Comparison of ENCODE assay signal across 8 cellular contexts in the genomic region with DNA sequence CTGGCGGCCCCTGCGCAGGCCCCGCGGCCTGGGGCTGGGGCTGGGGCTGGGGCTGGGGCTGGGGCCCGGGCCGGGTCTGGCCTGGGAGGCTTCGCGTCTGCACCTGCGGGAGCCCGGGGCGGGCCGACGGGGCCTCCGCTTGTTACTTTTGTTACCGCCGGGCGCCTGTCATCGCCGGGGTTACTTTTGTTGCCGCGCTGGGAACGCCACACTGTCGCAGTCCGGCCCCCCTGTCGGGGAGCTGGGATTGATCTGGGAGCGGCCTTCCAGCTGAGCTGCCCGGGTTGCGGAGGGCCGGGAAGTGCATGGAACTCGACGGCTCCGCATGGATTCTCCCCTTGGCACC. TPM values are rescaled to one million over a fixed set of nuclear protein-coding genes. Genes with fewer than 3 reads are reported as not detected.
DNase-seq lines count a peak whose midpoint lies in the region; ATAC-seq, FAIRE-seq and TF ChIP-seq lines count a peak whose summit lies in the region.

No MANE protein-coding gene starts in this region.

- no peaks in the 10 kb centered on the region for H3K4me1 ChIP-seq in prostate gland (replicated peaks)

- no peaks in the 10 kb centered on the region for H3K27me3 ChIP-seq in prostate gland (replicated peaks; ENCODE audit: insufficient read depth)

- no peak for FAIRE-seq in GM12892 (lab: Jason Lieb, UNC)

- H3K27ac ChIP-seq in prostate gland, result peak overlapping the region; percentile 89 to 91

- no peaks in the 10 kb centered on the region for H3K9me3 ChIP-seq in T-helper 17 cell (ENCODE audit: control insufficient read depth, low read length, poor library complexity, severe bottlenecking)
- no peaks in the 10 kb centered on the region for H3K9me3 ChIP-seq in prostate gland

- H3K4me3 Mint-ChIP-seq in T-helper 17 cell, result peak overlapping the region; percentile 89

- H3K36me3 Mint-ChIP-seq in T-helper 17 cell (ENCODE audit: low read depth), result no peaks in the 10 kb centered on the region

- H3K4me1 Mint-ChIP-seq in T-helper 17 cell, result peaks cover 19% of the 10 kb centered on the region

- TF ChIP-seq CTCF in foreskin fibroblast (IDR thresholded peaks at IDR 0.05; ENCODE audit: low read depth, low read length), result no peak
- no peak for TF ChIP-seq CTCF in prostate gland (IDR thresholded peaks at IDR 0.05)

- no peak for TF ChIP-seq POLR2A in prostate gland (IDR thresholded peaks at IDR 0.05)
- no peak for TF ChIP-seq POLR2A in GM12892 (IDR thresholded peaks at IDR 0.05; ENCODE audit: low read depth, low read length)

- H3K36me3 ChIP-seq in prostate gland, result peaks cover 0 to 26% of the 10 kb centered on the region in 2 donors

- ATAC-seq in T-helper 17 cell, result peak; percentile 42
- ATAC-seq in GM18520 (IDR thresholded peaks at IDR 0.05; ENCODE audit: unreplicated experiment), result no peak

- DNase-seq in stimulated activated CD4-positive, alpha-beta T cell treated with anti-CD3 and anti-CD28 coated beads, Interleukin-4, amount 100 ng/mL, for 24 hours, result peak; percentile 40
- no peak for DNase-seq in stimulated activated CD4-positive, alpha-beta T cell treated with anti-CD3 and anti-CD28 coated beads, Interleukin-1b, Interleukin-23, amount 100 ng/mL, for 48 hours
- DNase-seq in T-helper 17 cell (no peak), foreskin fibroblast (peak in 1 of 2 donors; percentile 52), prostate gland (ENCODE audit: low spot score) (no peak), GM12892 (ENCODE audit: insufficient read length) (no peak), glomerular visceral epithelial cell (ENCODE audit: extremely low spot score) (no peak)

- H3K27me3 Mint-ChIP-seq in T-helper 17 cell, result no peaks in the 10 kb centered on the region

- peak overlapping the region; percentile 34 for H3K27ac Mint-ChIP-seq in T-helper 17 cell

- H3K4me3 ChIP-seq in foreskin fibroblast (ENCODE audit: low read depth in 1 of 2, low read length in 2 of 2), result peak overlapping the region; percentile 68 to 76
- peak overlapping the region; percentile 92 to 100 for H3K4me3 ChIP-seq in prostate gland

- 0% methylated on average over 24 of the region's 32 CpGs for WGBS in prostate gland

- intact Hi-C loops in prostate gland (cut with DNase I), result loop anchor here (5.0 to 10.0 kb wide), 2 partner anchors 138 to 301 kb away; no protein-coding TSS in a partner anchor

RNA-seq across cellular contexts. Expression of gene OGFR, which starts 0.7 kb away (rescaled TPM):
- total RNA-seq in T-helper 17 cell, result 10 to 100 TPM; 39.4 to 41.3 TPM
- 10 to 100 TPM; 60.2 to 76.9 TPM for total RNA-seq in prostate gland
- 11.1 TPM for polyA plus RNA-seq in GM12892 (2012; ENCODE audit: missing spikeins)

RNA-seq across cellular contexts. Expression of gene MRGBP, which starts 9.1 kb away (rescaled TPM):
- total RNA-seq in T-helper 17 cell (1 to 10 TPM; 6.5 to 6.8 TPM), prostate gland (10 to 100 TPM in 1 of 2 donors, 1 to 10 TPM in 1; 8.3 to 24.1 TPM)
- 9.6 TPM for polyA plus RNA-seq in GM12892 (2012; ENCODE audit: missing spikeins)

RNA-seq across cellular contexts. Expression of gene COL9A3, which starts 11.5 kb away (rescaled TPM):
- total RNA-seq in T-helper 17 cell (not detected), prostate gland (1 to 10 TPM; 5.8 to 6.5 TPM)
- polyA plus RNA-seq in GM12892 (2012; ENCODE audit: missing spikeins), result 0.66 TPM

RNA-seq across cellular contexts. Expression of gene TCFL5, which starts 56.3 kb away (rescaled TPM):
- 1 to 10 TPM; 4.4 to 5.0 TPM for total RNA-seq in T-helper 17 cell
- total RNA-seq in prostate gland, result 10 to 100 TPM in 1 of 2 donors, 1 to 10 TPM in 1; 7.1 to 24.8 TPM
- polyA plus RNA-seq in GM12892 (2012; ENCODE audit: missing spikeins), result 6.3 TPM

Comparison
In these comparisons a context has a peak if more than half of its experiments do, and no peak if none do; other contexts are left out.
1. RNA of gene COL9A3, which starts 11.5 kb away (total RNA-seq): 5.8 to 6.5 TPM in prostate gland; not detected in T-helper 17 cell; every median in the first group is over 4 times any median in the second.